Comparison of ENCODE assay signal across 1 cellular context in the genomic region with DNA sequence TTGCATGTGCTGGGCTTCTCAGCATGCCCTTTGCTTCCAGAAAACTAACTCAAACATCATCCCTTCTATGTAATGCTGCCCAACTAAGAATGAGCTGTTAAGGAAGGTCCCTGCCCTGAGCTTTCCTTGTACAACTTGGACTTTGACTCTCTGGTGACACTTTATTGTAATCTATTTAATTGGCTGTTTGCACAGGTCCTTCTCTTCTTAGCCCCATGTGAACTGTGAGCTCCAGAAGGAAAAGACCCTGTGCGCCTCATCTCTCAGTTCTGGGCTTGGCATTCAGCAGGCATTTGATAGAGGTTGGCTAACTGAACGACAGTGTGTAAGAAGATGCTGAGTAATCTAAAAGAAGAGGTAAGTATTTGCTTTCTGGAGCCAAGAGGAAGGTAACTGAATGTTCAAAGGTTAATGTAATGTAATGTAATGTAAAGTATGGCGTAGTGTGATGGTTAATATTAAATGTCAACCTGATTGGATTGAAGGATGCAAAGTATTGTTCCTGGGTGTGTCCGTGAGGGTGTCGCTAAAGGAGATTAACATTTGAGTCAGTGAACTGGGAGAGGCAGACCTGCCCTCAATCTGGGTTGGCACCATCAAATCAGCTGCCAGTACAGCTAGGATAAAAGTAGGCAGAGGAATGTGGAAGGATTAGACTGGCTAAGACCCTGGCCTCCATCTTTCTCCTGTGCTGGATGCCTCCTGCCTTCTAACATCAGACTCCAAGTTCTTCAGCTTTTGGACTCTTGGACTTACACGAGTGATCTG.
TF ChIP-seq lines count a peak whose summit lies in the region.

No MANE protein-coding gene starts in this region.

TF ChIP-seq in HepG2, 621 proteins besides CTCF, POLR2A, EP300 and RAD21 (continued from another document):
- no peak for TF ChIP-seq ZNF639 (CRISPR knock-in tag; conservative IDR thresholded peaks at IDR 0.05)
